Comparison of ENCODE assay signal across 1 cellular context in the genomic region with DNA sequence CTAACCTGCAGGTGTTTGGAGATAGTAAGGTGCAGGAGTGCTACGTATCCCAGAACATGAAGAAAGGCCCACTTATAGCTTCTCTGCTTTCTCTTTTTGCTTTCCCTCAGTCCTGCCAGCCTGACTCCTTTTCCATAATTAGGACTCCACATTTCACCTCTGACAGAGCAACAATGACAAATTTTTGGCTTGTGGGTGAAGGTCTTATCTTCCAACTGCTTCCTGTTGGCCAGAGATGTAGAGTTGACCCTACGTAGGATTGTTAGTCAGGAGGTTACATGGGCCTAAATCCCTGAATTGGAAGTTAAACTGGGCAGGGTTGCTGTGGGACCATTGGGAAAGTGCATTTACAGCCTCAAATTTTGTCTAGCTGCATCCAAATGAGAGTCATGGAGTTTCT.
TF ChIP-seq lines count a peak whose summit lies in the region.

No MANE protein-coding gene starts in this region.

TF ChIP-seq in K562, 482 proteins besides CTCF, POLR2A, EP300 and RAD21:
- TF ChIP-seq NR2C2 (CRISPR knock-in tag; IDR thresholded peaks at IDR 0.05), result no peak
- TF ChIP-seq NR2C2 (tag; IDR thresholded peaks at IDR 0.05), result peak; percentile 52; the same call in 1 of the 2 replicates
- TF ChIP-seq, protein P1, sequence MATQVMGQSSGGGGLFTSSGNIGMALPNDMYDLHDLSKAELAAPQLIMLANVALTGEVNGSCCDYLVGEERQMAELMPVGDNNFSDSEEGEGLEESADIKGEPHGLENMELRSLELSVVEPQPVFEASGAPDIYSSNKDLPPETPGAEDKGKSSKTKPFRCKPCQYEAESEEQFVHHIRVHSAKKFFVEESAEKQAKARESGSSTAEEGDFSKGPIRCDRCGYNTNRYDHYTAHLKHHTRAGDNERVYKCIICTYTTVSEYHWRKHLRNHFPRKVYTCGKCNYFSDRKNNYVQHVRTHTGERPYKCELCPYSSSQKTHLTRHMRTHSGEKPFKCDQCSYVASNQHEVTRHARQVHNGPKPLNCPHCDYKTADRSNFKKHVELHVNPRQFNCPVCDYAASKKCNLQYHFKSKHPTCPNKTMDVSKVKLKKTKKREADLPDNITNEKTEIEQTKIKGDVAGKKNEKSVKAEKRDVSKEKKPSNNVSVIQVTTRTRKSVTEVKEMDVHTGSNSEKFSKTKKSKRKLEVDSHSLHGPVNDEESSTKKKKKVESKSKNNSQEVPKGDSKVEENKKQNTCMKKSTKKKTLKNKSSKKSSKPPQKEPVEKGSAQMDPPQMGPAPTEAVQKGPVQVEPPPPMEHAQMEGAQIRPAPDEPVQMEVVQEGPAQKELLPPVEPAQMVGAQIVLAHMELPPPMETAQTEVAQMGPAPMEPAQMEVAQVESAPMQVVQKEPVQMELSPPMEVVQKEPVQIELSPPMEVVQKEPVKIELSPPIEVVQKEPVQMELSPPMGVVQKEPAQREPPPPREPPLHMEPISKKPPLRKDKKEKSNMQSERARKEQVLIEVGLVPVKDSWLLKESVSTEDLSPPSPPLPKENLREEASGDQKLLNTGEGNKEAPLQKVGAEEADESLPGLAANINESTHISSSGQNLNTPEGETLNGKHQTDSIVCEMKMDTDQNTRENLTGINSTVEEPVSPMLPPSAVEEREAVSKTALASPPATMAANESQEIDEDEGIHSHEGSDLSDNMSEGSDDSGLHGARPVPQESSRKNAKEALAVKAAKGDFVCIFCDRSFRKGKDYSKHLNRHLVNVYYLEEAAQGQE (CRISPR knock-in tag; IDR thresholded peaks at IDR 0.05; ENCODE audit: low read depth), result no peak
- no peak for TF ChIP-seq NFE2 (IDR thresholded peaks at IDR 0.05; ENCODE audit: low read depth)
- TF ChIP-seq CREM (IDR thresholded peaks at IDR 0.05; ENCODE audit: low read depth), result 0 out of 2 replicates have a peak, but pooled peaks have one; percentile 13
- no peak for TF ChIP-seq ZNF143 (CRISPR knock-in tag; IDR thresholded peaks at IDR 0.05)
- no peak for TF ChIP-seq OTX1 (CRISPR knock-in tag; IDR thresholded peaks at IDR 0.05)
- TF ChIP-seq CSDE1 (IDR thresholded peaks at IDR 0.05), result no peak
- no peak for TF ChIP-seq ZNF589 (CRISPR knock-in tag; IDR thresholded peaks at IDR 0.05; ENCODE audit: low read depth)
- TF ChIP-seq SUPT5H (IDR thresholded peaks at IDR 0.05), result no peak
- no peak for TF ChIP-seq BCOR (IDR thresholded peaks at IDR 0.05)
- no peak for TF ChIP-seq XRCC5 (IDR thresholded peaks at IDR 0.05; ENCODE audit: low read depth, low read length)
- TF ChIP-seq ETV1 (tag; conservative IDR thresholded peaks at IDR 0.05; ENCODE audit: low read depth), result peak; percentile 54
- no peak for TF ChIP-seq ZNF707 (CRISPR knock-in tag; conservative IDR thresholded peaks at IDR 0.05)
- TF ChIP-seq LCOR (CRISPR knock-in tag; IDR thresholded peaks at IDR 0.05), result no peak
- TF ChIP-seq ARID1B (IDR thresholded peaks at IDR 0.05), result peak; percentile 17; the same call in 1 of the 2 replicates
- no peak for TF ChIP-seq ZNF408 (CRISPR knock-in tag; IDR thresholded peaks at IDR 0.05; ENCODE audit: low read depth)
- TF ChIP-seq L3MBTL2 (IDR thresholded peaks at IDR 0.05), result no peak
- peak; percentile 35; the same call in 1 of the 2 replicates for TF ChIP-seq NR2C1 (IDR thresholded peaks at IDR 0.05)
- peak; percentile 64 for TF ChIP-seq NR2C1 (tag; IDR thresholded peaks at IDR 0.05)
- TF ChIP-seq, protein P2, sequence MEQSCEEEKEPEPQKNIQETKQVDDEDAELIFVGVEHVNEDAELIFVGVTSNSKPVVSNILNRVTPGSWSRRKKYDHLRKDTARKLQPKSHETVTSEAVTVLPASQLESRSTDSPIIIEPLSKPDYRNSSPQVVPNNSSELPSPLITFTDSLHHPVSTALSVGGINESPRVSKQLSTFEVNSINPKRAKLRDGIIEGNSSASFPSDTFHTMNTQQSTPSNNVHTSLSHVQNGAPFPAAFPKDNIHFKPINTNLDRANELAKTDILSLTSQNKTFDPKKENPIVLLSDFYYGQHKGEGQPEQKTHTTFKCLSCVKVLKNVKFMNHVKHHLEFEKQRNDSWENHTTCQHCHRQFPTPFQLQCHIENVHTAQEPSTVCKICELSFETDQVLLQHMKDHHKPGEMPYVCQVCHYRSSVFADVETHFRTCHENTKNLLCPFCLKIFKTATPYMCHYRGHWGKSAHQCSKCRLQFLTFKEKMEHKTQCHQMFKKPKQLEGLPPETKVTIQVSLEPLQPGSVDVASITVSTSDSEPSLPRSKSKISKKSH (CRISPR knock-in tag; IDR thresholded peaks at IDR 0.05), result no peak
- TF ChIP-seq EHMT2 (IDR thresholded peaks at IDR 0.05), result 0 out of 2 replicates have a peak, but pooled peaks have one; percentile 30
- TF ChIP-seq GABPA (tag; conservative IDR thresholded peaks at IDR 0.05; ENCODE audit: low read depth), result 0 out of 2 replicates have a peak, but pooled peaks have one; percentile 17
- TF ChIP-seq, protein P3, sequence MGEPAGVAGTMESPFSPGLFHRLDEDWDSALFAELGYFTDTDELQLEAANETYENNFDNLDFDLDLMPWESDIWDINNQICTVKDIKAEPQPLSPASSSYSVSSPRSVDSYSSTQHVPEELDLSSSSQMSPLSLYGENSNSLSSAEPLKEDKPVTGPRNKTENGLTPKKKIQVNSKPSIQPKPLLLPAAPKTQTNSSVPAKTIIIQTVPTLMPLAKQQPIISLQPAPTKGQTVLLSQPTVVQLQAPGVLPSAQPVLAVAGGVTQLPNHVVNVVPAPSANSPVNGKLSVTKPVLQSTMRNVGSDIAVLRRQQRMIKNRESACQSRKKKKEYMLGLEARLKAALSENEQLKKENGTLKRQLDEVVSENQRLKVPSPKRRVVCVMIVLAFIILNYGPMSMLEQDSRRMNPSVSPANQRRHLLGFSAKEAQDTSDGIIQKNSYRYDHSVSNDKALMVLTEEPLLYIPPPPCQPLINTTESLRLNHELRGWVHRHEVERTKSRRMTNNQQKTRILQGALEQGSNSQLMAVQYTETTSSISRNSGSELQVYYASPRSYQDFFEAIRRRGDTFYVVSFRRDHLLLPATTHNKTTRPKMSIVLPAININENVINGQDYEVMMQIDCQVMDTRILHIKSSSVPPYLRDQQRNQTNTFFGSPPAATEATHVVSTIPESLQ (CRISPR knock-in tag; IDR thresholded peaks at IDR 0.05), result no peak
